In genomic region chr14:67602995-67603545, GRCh38 we compare ENCODE assay signal across 12 cellular contexts. TPM values are rescaled to one million over a fixed set of nuclear protein-coding genes. Genes with fewer than 3 reads are reported as not detected.
DNase-seq lines count a peak whose midpoint lies in the region; ATAC-seq and TF ChIP-seq lines count a peak whose summit lies in the region.
"Had no signal": no experiment of that assay in that cellular context is flagged by ENCODE, and none has a peak within 500 bp of the region (broad histone marks: within the 10 kb centered on the region; RNA-seq: fewer than 3 reads in every experiment).

No MANE protein-coding gene starts in this region.

- no peak overlapping the region for H2BK12ac ChIP-seq in H9 (ENCODE audit: insufficient read length, low read depth, low read length)

- no peak overlapping the region for H3K4ac ChIP-seq in H9 (ENCODE audit: low read depth, low read length)

- H3K23me2 ChIP-seq in H9 (ENCODE audit: insufficient read length, low read depth, low read length, poor library complexity, severe bottlenecking), result peaks cover 9% of the 10 kb centered on the region

- H3K27ac Mint-ChIP-seq in neural crest cell (ENCODE audit: unreplicated experiment) (no peak overlapping the region), H9 (no peak overlapping the region)

- H4K91ac ChIP-seq in H9 (ENCODE audit: insufficient read length, low read depth, low read length), result no peak overlapping the region

- peaks cover 17% of the 10 kb centered on the region for H3K4me1 Mint-ChIP-seq in neural crest cell
- H3K4me1 Mint-ChIP-seq in H9, result peaks cover 12 to 15% of the 10 kb centered on the region in 2 experiments

- H3K9me3 Mint-ChIP-seq in neural crest cell, result peaks cover 3% of the 10 kb centered on the region
- H3K9me3 Mint-ChIP-seq in H9, result no peaks in the 10 kb centered on the region; a peak in 2 of 5 replicates

- H2AK5ac ChIP-seq in H9 (ENCODE audit: insufficient read length, low read length), result no peak overlapping the region

- no peak overlapping the region for H2BK120ac ChIP-seq in H9 (ENCODE audit: low read depth, low read length, poor library complexity, severe bottlenecking)

- no peak overlapping the region for H4K5ac ChIP-seq in H9 (ENCODE audit: insufficient read length, low read depth, low read length)

- peaks cover 0 to 19% (median 3%) of the 10 kb centered on the region in 4 donors for H3K4me1 ChIP-seq in tibial artery
- H3K4me1 ChIP-seq in H9 (ENCODE audit: insufficient read depth, low read length), result no peaks in the 10 kb centered on the region
- H3K4me1 ChIP-seq: SJCRH30 had no signal

- H3K36me3 Mint-ChIP-seq in neural crest cell (ENCODE audit: low read depth), result no peaks in the 10 kb centered on the region
- H3K36me3 Mint-ChIP-seq in H9 (ENCODE audit: insufficient read depth in 1 of 3, low read depth in 3 of 3), result no peaks in the 10 kb centered on the region

- H2AFZ ChIP-seq in H9 (ENCODE audit: low read length), result no peak overlapping the region

- H3K27ac ChIP-seq in tibial artery (no peak overlapping the region), H9 (ENCODE audit: insufficient read length, low read depth, low read length) (no peak overlapping the region)
- H3K27ac ChIP-seq: SJCRH30, suprapubic skin had no signal

- H3K56ac ChIP-seq in H9 (ENCODE audit: insufficient read length, low read depth, low read length), result no peak overlapping the region

- no peaks in the 10 kb centered on the region for H3K79me2 ChIP-seq in H9 (ENCODE audit: insufficient read depth, low read length)

- H3K4me3 ChIP-seq in tibial artery, result no peak overlapping the region
- H3K4me3 ChIP-seq: SJCRH30, suprapubic skin had no signal

- H2BK20ac ChIP-seq in H9 (ENCODE audit: low read depth, low read length, poor library complexity, severe bottlenecking), result no peak overlapping the region

- H3T11ph ChIP-seq in H9 (ENCODE audit: low read length), result no peak overlapping the region

- H2BK5ac ChIP-seq in H9 (ENCODE audit: insufficient read length, low read length), result no peak overlapping the region

- H4K20me1 ChIP-seq in H9 (ENCODE audit: control insufficient read depth, insufficient read depth, insufficient read length), result no peaks in the 10 kb centered on the region

- H3K27me3 ChIP-seq in tibial artery (peaks cover 0 to 4% of the 10 kb centered on the region in 2 donors), H9 (ENCODE audit: insufficient read depth, low read length) (peaks cover 24% of the 10 kb centered on the region; the same call in 1 of the 2 replicates)
- H3K27me3 ChIP-seq: SJCRH30, suprapubic skin had no signal

- no peaks in the 10 kb centered on the region for H3K79me1 ChIP-seq in H9 (ENCODE audit: insufficient read depth, low read depth, low read length, poor library complexity, severe bottlenecking)

- WGBS in H9 (ENCODE audit: extremely low coverage, insufficient read length, low lambda C conversion rate), result no CpG with 5 or more reads among the region's 5 CpGs

- ATAC-seq in GM19023 (IDR thresholded peaks at IDR 0.05; ENCODE audit: unreplicated experiment), result peak; percentile 56
- peak; percentile 64 for ATAC-seq in HG02759 (IDR thresholded peaks at IDR 0.05; ENCODE audit: unreplicated experiment)
- ATAC-seq in HG03571 (IDR thresholded peaks at IDR 0.05; ENCODE audit: unreplicated experiment), result peak; percentile 70

- H3K4me3 Mint-ChIP-seq in neural crest cell, result peak overlapping the region; percentile 17
- no peak overlapping the region for H3K4me3 Mint-ChIP-seq in H9

- no peaks in the 10 kb centered on the region for H3K9me3 ChIP-seq in tibial artery
- no peaks in the 10 kb centered on the region for H3K9me3 ChIP-seq in H9 (ENCODE audit: control insufficient read depth, low read depth, low read length)
- H3K9me3 ChIP-seq: SJCRH30, suprapubic skin had no signal

- H3K36me3 ChIP-seq in tibial artery, result no peaks in the 10 kb centered on the region
- H3K36me3 ChIP-seq: SJCRH30, suprapubic skin had no signal

- no peak overlapping the region for H3K4me2 ChIP-seq in H9 (ENCODE audit: insufficient read depth, insufficient read length, low read length)

- H3K18ac ChIP-seq in H9 (ENCODE audit: insufficient read length, low read depth, low read length), result no peak overlapping the region

- no peak overlapping the region for H4K8ac ChIP-seq in H9 (replicated peaks; ENCODE audit: insufficient read length, low read depth, low read length)

- no peak overlapping the region for H3K14ac ChIP-seq in H9 (ENCODE audit: insufficient read depth, low read length)

- no peaks in the 10 kb centered on the region for H3K27me3 Mint-ChIP-seq in neural crest cell (ENCODE audit: low read depth)
- H3K27me3 Mint-ChIP-seq in H9 (ENCODE audit: low read depth), result peaks cover 89% of the 10 kb centered on the region

- H2BK15ac ChIP-seq in H9 (ENCODE audit: low read depth, low read length), result no peak overlapping the region

- no peak overlapping the region for H3K9ac ChIP-seq in H9 (ENCODE audit: extremely low read depth, insufficient read length, low read length)

- H3K23ac ChIP-seq in H9 (ENCODE audit: insufficient read length, low read depth, low read length), result no peak overlapping the region

- TF ChIP-seq CTCF in neural crest cell (conservative IDR thresholded peaks at IDR 0.05) (no peak), tibial artery (IDR thresholded peaks at IDR 0.05) (no peak), H9 (conservative IDR thresholded peaks at IDR 0.05) (no peak)

- no peak for DNase-seq in neural crest cell (ENCODE audit: low read depth, low spot score)
- no peak for DNase-seq in OCI-M2 (lab: John Stamatoyannopoulos, UW; ENCODE audit: unreplicated experiment)
- no peak for DNase-seq in tibial artery
- no peak for DNase-seq in A172 (ENCODE audit: low spot score)
- no peak for DNase-seq in H9
- DNase-seq: foreskin fibroblast, NCI-H2081 treated with DMSO at 0.1 percent for 48 hours, SJCRH30 had no signal

- intact Hi-C loops in tibial artery (cut with DNase I; ENCODE audit: low total_unique reads), result no loop called here

RNA-seq across cellular contexts. Expression of gene PIGH, which starts 3.0 kb away (rescaled TPM):
- 19.9 and 23.0 TPM in 2 replicates for total RNA-seq in neural crest cell
- 11.5 and 18.6 TPM in 2 replicates for total RNA-seq in A172 (2014; rRNA removed; shearing (Covaris generic))
- 9.3 and 9.4 TPM in 2 replicates for total RNA-seq in H9 (2021)

RNA-seq across cellular contexts. Expression of gene ARG2, which starts 16.6 kb away (rescaled TPM):
- total RNA-seq in neural crest cell (19.1 and 22.2 TPM in 2 replicates), H9 (2021) (35.2 and 35.5 TPM in 2 replicates)
- 2.4 and 2.9 TPM in 2 replicates for total RNA-seq in A172 (2014; rRNA removed; shearing (Covaris generic))
